In the genomic region with DNA sequence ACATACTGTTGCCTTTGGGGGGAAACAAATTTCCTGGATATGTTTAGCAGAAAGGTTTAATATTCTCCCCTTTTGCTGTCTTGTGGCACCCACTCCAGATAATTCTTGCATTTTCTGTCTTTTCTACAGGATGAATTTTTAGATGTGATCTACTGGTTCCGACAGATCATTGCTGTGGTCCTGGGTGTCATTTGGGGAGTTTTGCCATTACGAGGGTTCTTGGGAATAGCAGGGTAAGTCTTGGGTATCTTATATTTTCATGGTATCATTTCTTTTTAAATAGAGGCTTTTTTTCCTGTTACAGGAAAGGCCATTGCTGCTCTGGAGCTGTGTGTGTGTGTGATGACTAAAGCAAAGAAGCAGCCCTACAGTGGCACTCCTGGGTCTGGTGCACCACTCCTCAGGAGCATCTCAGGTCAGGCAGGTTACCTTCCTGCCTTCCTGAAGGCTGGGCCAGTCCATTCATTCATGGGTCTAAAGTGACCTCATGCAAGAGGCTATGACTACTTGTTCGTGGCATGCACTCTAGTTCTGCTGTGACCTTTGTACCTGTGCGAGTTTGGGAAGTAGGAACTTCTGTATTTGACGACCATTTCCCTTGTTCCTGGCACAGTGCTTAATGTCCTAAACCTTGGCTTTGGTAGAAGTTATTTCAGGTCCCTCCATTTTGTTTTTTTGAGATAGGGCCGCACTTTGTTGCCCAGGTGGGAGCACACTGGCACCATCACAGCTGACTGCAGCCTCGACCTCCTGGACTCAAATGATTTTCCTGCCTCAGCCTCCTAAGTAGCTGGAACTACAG, we compare ENCODE assay signal across 8 cellular contexts. TPM values are rescaled to one million over a fixed set of nuclear protein-coding genes. Genes with fewer than 3 reads are reported as not detected.
DNase-seq lines count a peak whose midpoint lies in the region; ATAC-seq and TF ChIP-seq lines count a peak whose summit lies in the region.
"Had no signal": no experiment of that assay in that cellular context is flagged by ENCODE, and none has a peak within 500 bp of the region (broad histone marks: within the 10 kb centered on the region; RNA-seq: fewer than 3 reads in every experiment).

No MANE protein-coding gene starts in this region.

- H3K4me1 Mint-ChIP-seq in GM23338 (peaks cover 17% of the 10 kb centered on the region), endothelial cell (ENCODE audit: unreplicated experiment) (peaks cover 17% of the 10 kb centered on the region)

- intact Hi-C loops in aorta (cut with DNase I): loop anchor here (5.0 to 10.0 kb wide), 3 partner anchors 35 to 403 kb away; partner anchors contain the start of gene TGIF2 (in 1 of the 2)
- intact Hi-C loops in esophagus muscularis mucosa (cut with DNase I): loop anchor here (10.0 kb wide), 2 partner anchors 147 to 257 kb away; a partner anchor contains a TSS

- H3K4me1 ChIP-seq in GM23338 (ENCODE audit: insufficient read depth) (peaks cover 13% of the 10 kb centered on the region), NT2/D1 (ENCODE audit: insufficient read depth, insufficient read length) (peaks cover 7% of the 10 kb centered on the region), aorta (ENCODE audit: control insufficient read depth in 1 of 2, insufficient read depth in 2 of 2, low read length in 2 of 2) (peaks cover 0 to 6% of the 10 kb centered on the region in 2 donors), esophagus muscularis mucosa (peaks cover 18 to 30% (median 26%) of the 10 kb centered on the region in 4 donors)

- H3K4me3 ChIP-seq in GM23338: peak overlapping the region; percentile 100
- H3K4me3 ChIP-seq in NT2/D1 (ENCODE audit: insufficient read length, low read depth): no peak overlapping the region
- H3K4me3 ChIP-seq in aorta (ENCODE audit: low read length in 2 of 2): no peak overlapping the region
- H3K4me3 ChIP-seq in brain microvascular endothelial cell (ENCODE audit: low read depth, low read length): no peak overlapping the region
- H3K4me3 ChIP-seq in esophagus muscularis mucosa: peak overlapping the region in 1 of 4 donors; percentile 98

- H3K9ac ChIP-seq in NT2/D1 (ENCODE audit: insufficient read length, low read depth): peak overlapping the region; percentile 99

- H4K20me1 ChIP-seq in GM23338 (replicated peaks; ENCODE audit: insufficient read depth): peaks cover 26% of the 10 kb centered on the region

- TF ChIP-seq CTCF in GM23338 (conservative IDR thresholded peaks at IDR 0.05; ENCODE audit: low read depth in 2 of 2): no peak
- TF ChIP-seq CTCF in endothelial cell (IDR thresholded peaks at IDR 0.05; ENCODE audit: unreplicated experiment): no peak
- TF ChIP-seq CTCF in brain microvascular endothelial cell (IDR thresholded peaks at IDR 0.05; ENCODE audit: low read depth, low read length, missing control alignments): no peak
- TF ChIP-seq CTCF in esophagus muscularis mucosa (IDR thresholded peaks at IDR 0.05): no peak

- H3K27ac ChIP-seq in GM23338 (ENCODE audit: low read depth) (peak overlapping the region; percentile 45; the same call in 1 of the 2 replicates), aorta (ENCODE audit: low read depth in 1 of 2, low read length in 2 of 2) (no peak overlapping the region), brain microvascular endothelial cell (no peak overlapping the region), esophagus muscularis mucosa (replicated peaks in 1 of 4) (no peak overlapping the region)

- TF ChIP-seq POLR2A in esophagus muscularis mucosa (IDR thresholded peaks at IDR 0.05; ENCODE audit: low read depth): no peak

- peaks cover 23% of the 10 kb centered on the region for H3F3A ChIP-seq in GM23338 (replicated peaks; ENCODE audit: low read depth)

- H3K9me3 ChIP-seq in NT2/D1 (ENCODE audit: insufficient read depth, low read length): no peaks in the 10 kb centered on the region
- H3K9me3 ChIP-seq in aorta (ENCODE audit: control insufficient read depth, low read length): no peaks in the 10 kb centered on the region
- H3K9me3 ChIP-seq in esophagus muscularis mucosa: no peaks in the 10 kb centered on the region

- no peak overlapping the region for H2AFZ ChIP-seq in GM23338

- H3K27me3 ChIP-seq in GM23338 (ENCODE audit: insufficient read depth): no peaks in the 10 kb centered on the region
- H3K27me3 ChIP-seq in NT2/D1 (ENCODE audit: insufficient read depth, insufficient read length): no peaks in the 10 kb centered on the region
- no peaks in the 10 kb centered on the region for H3K27me3 ChIP-seq in aorta (ENCODE audit: control insufficient read depth in 1 of 2, insufficient read depth in 2 of 2, low read length in 1 of 2)
- H3K27me3 ChIP-seq in brain microvascular endothelial cell (replicated peaks): no peaks in the 10 kb centered on the region
- no peaks in the 10 kb centered on the region for H3K27me3 ChIP-seq in esophagus muscularis mucosa

- 0 out of 2 replicates have a peak overlapping the region, but pooled peaks have one; percentile 100 for H3K4me2 ChIP-seq in GM23338

- 81 to 82% methylated on average over 7 of the region's 7 CpGs for WGBS in aorta, 2 donors
- WGBS in esophagus muscularis mucosa: 79% methylated on average over 7 of the region's 7 CpGs

- H3K36me3 Mint-ChIP-seq in GM23338 (ENCODE audit: low read depth) (peaks cover 60% of the 10 kb centered on the region), endothelial cell (ENCODE audit: low read depth, unreplicated experiment) (peaks cover 29% of the 10 kb centered on the region)

- H3K9me3 Mint-ChIP-seq in GM23338: no peaks in the 10 kb centered on the region
- H3K9me3 Mint-ChIP-seq in endothelial cell (ENCODE audit: unreplicated experiment): no peaks in the 10 kb centered on the region

- peaks cover 17% of the 10 kb centered on the region for H3K27me3 Mint-ChIP-seq in GM23338 (ENCODE audit: insufficient read depth, low read depth, poor library complexity)
- H3K27me3 Mint-ChIP-seq in endothelial cell (ENCODE audit: unreplicated experiment): peaks cover 9% of the 10 kb centered on the region

- H3K79me2 ChIP-seq in GM23338 (replicated peaks; ENCODE audit: insufficient read depth): peaks cover 37% of the 10 kb centered on the region

- no peak for TF ChIP-seq EP300 in esophagus muscularis mucosa (IDR thresholded peaks at IDR 0.05)

- peak overlapping the region; percentile 99 for H3K4me3 Mint-ChIP-seq in GM23338
- peak overlapping the region; percentile 70 for H3K4me3 Mint-ChIP-seq in endothelial cell (ENCODE audit: unreplicated experiment)

- H3K36me3 ChIP-seq in GM23338 (ENCODE audit: insufficient read depth) (peaks cover 37% of the 10 kb centered on the region), NT2/D1 (ENCODE audit: insufficient read depth, insufficient read length, low read length) (peaks cover 53% of the 10 kb centered on the region), aorta (ENCODE audit: control insufficient read depth in 1 of 2, insufficient read depth in 2 of 2, low read length in 1 of 2) (peaks cover 0 to 3% of the 10 kb centered on the region in 2 donors), brain microvascular endothelial cell (replicated peaks) (peaks cover 43% of the 10 kb centered on the region), esophagus muscularis mucosa (peaks cover 47 to 54% (median 53%) of the 10 kb centered on the region in 4 donors)

- ATAC-seq in GM23338: no peak
- no peak for ATAC-seq in aorta (ENCODE audit: low FRiP score)

- in situ Hi-C loops in brain microvascular endothelial cell (cut with HindIII; ENCODE audit: low pct_ligation_motif_present, low sequenced_read_pairs): no loop called here

- no peaks in the 10 kb centered on the region for H3K9me2 ChIP-seq in GM23338 (ENCODE audit: insufficient read depth)

- DNase-seq in GM23338 (ENCODE audit: low spot score): no peak
- no peak for DNase-seq in NT2/D1 (ENCODE audit: low read depth, low spot score)
- DNase-seq in endothelial cell (ENCODE audit: low spot score): no peak
- DNase-seq in renal cortical epithelial cell (ENCODE audit: low read depth): peak; percentile 68
- no peak for DNase-seq in aorta
- no peak for DNase-seq in brain microvascular endothelial cell
- no peak for DNase-seq in esophagus muscularis mucosa (ENCODE audit: extremely low spot score)
- DNase-seq: amygdala had no signal

- H3K27ac Mint-ChIP-seq in GM23338 (peak overlapping the region; percentile 97; the same call in 1 of the 2 replicates), endothelial cell (ENCODE audit: unreplicated experiment) (no peak overlapping the region)

TF ChIP-seq in GM23338, 12 proteins besides CTCF, POLR2A, EP300 and RAD21:
- no peak for TF ChIP-seq STAT1 (IDR thresholded peaks at IDR 0.05; ENCODE audit: unreplicated experiment)

RNA-seq across cellular contexts. Expression of gene RAB5IF, which starts 2.2 kb away (rescaled TPM):
- 126 and 138 TPM in 2 replicates for total RNA-seq in GM23338 (2014; rRNA removed; shearing (Covaris generic))
- polyA plus RNA-seq in GM23338 (2016; fragmentation: Nextera tagmentation; extraction: Ambion mirVana) (119 and 123 TPM in 2 replicates), aorta (10 to 100 TPM; 52.1 to 71.0 TPM)
- total RNA-seq in endothelial cell (ENCODE audit: unreplicated experiment) (112 TPM), renal cortical epithelial cell (97.6 and 117 TPM in 2 replicates), aorta (10 to 100 TPM; 39.8 to 48.1 TPM), esophagus muscularis mucosa (10 to 100 TPM; 60.2 to 94.8 (median 81.6) TPM)

RNA-seq across cellular contexts. Expression of gene TGIF2, which starts 34.4 kb away (rescaled TPM):
- 59.8 and 63.2 TPM in 2 replicates for total RNA-seq in GM23338 (2014; rRNA removed; shearing (Covaris generic))
- polyA plus RNA-seq in GM23338 (2016; fragmentation: Nextera tagmentation; extraction: Ambion mirVana) (44.8 and 47.6 TPM in 2 replicates), aorta (1 to 10 TPM; 3.6 to 5.3 TPM)
- total RNA-seq in endothelial cell (ENCODE audit: unreplicated experiment) (43.7 TPM), renal cortical epithelial cell (13.4 and 21.5 TPM in 2 replicates), aorta (10 to 100 TPM; 11.8 to 12.8 TPM), esophagus muscularis mucosa (10 to 100 TPM in 2 of 4 donors, 1 to 10 TPM in 2; 5.8 to 18.5 (median 10.6) TPM)

RNA-seq across cellular contexts. Expression of gene SLA2, which starts 38.2 kb away (rescaled TPM):
- total RNA-seq in GM23338 (2014; rRNA removed; shearing (Covaris generic)): 0.62 TPM in 1 of 2 replicates, not detected in the other
- polyA plus RNA-seq in GM23338 (2016; fragmentation: Nextera tagmentation; extraction: Ambion mirVana) (0.18 TPM in 1 of 2 replicates, not detected in the other), aorta (under 1 TPM in 1 of 2 donors, not detected in 1; 0.13 TPM)
- total RNA-seq in endothelial cell (ENCODE audit: unreplicated experiment) (not detected), renal cortical epithelial cell (not detected in 2 replicates), aorta (1 to 10 TPM in 1 of 2 donors, under 1 TPM in 1; 0.99 to 1.0 TPM), esophagus muscularis mucosa (under 1 TPM; 0.26 to 0.99 (median 0.35) TPM)
